ENCODE assay signal across 9 cellular contexts in genomic region chrX:13223868-13224555, GRCh38.
DNase-seq lines count a peak whose midpoint lies in the region; ATAC-seq, FAIRE-seq and TF ChIP-seq lines count a peak whose summit lies in the region.
"Had no signal": no experiment of that assay in that cellular context is flagged by ENCODE, and none has a peak within 500 bp of the region (broad histone marks: within the 10 kb centered on the region; RNA-seq: fewer than 3 reads in every experiment).

No MANE protein-coding gene starts in this region.

- peak; percentile 60 for ATAC-seq in sciatic nerve
- ATAC-seq in naive thymus-derived CD8-positive, alpha-beta T cell = no peak

- no peak overlapping the region for H3K4me3 Mint-ChIP-seq in naive thymus-derived CD8-positive, alpha-beta T cell
- H3K4me3 Mint-ChIP-seq in H9 (no peak overlapping the region), neural progenitor cell (no peak overlapping the region)

- H2AK5ac ChIP-seq in H9 (ENCODE audit: insufficient read length, low read length) = no peak overlapping the region

- TF ChIP-seq CTCF in H9 (conservative IDR thresholded peaks at IDR 0.05) (no peak), neural progenitor cell (IDR thresholded peaks at IDR 0.05) (no peak)

- no peak overlapping the region for H2BK120ac ChIP-seq in H9 (ENCODE audit: low read depth, low read length, poor library complexity, severe bottlenecking)

- no peak overlapping the region for H2BK12ac ChIP-seq in H9 (ENCODE audit: insufficient read length, low read depth, low read length)

- FAIRE-seq in RCC 7860 (lab: Jason Lieb, UNC) = peak; percentile 95

- H3K4me1 Mint-ChIP-seq in naive thymus-derived CD8-positive, alpha-beta T cell = peaks cover 0 to 1% (median 0%) of the 10 kb centered on the region in 4 donors
- H3K4me1 Mint-ChIP-seq in H9 (peaks cover 30 to 33% of the 10 kb centered on the region in 2 experiments), neural progenitor cell (peaks cover 12% of the 10 kb centered on the region)

- no peaks in the 10 kb centered on the region for H3K36me3 Mint-ChIP-seq in naive thymus-derived CD8-positive, alpha-beta T cell
- H3K36me3 Mint-ChIP-seq in H9 (ENCODE audit: insufficient read depth in 1 of 3, low read depth in 3 of 3) (peaks cover 0 to 3% (median 0%) of the 10 kb centered on the region in 3 experiments; a peak in 4 of 7 replicates), neural progenitor cell (no peaks in the 10 kb centered on the region)

- no peak overlapping the region for H3K14ac ChIP-seq in H9 (ENCODE audit: insufficient read depth, low read length)

- H3K9ac ChIP-seq in H9 (ENCODE audit: extremely low read depth, insufficient read length, low read length) = no peak overlapping the region
- H3K9ac ChIP-seq in neural progenitor cell = no peak overlapping the region
- H3K9ac ChIP-seq: KMS-11 had no signal

- no peak overlapping the region for H4K5ac ChIP-seq in H9 (ENCODE audit: insufficient read length, low read depth, low read length)

- H3K23me2 ChIP-seq in H9 (ENCODE audit: insufficient read length, low read depth, low read length, poor library complexity, severe bottlenecking) = no peaks in the 10 kb centered on the region

- peak; percentile 49 for DNase-seq in HK-2 (ENCODE audit: unreplicated experiment)
- peak; percentile 89 for DNase-seq in RCC 7860 (ENCODE audit: low spot score)
- DNase-seq in fibroblast of the conjunctiva (ENCODE audit: low read depth) = peak; percentile 60
- DNase-seq in sciatic nerve (ENCODE audit: low spot score) = no peak
- DNase-seq in naive thymus-derived CD8-positive, alpha-beta T cell = no peak
- no peak for DNase-seq in H9
- DNase-seq in activated CD4-positive, alpha-beta T cell treated with anti-CD3 and anti-CD28 coated beads for 4 hours = no peak
- DNase-seq in neural progenitor cell (ENCODE audit: low spot score) = no peak

- no peak overlapping the region for H4K8ac ChIP-seq in H9 (replicated peaks; ENCODE audit: insufficient read length, low read depth, low read length)

- no peaks in the 10 kb centered on the region for H3F3A ChIP-seq in neural progenitor cell (ENCODE audit: low read depth)

- no peak overlapping the region for H3K23ac ChIP-seq in H9 (ENCODE audit: insufficient read length, low read depth, low read length)

- H3K4me1 ChIP-seq in H9 (ENCODE audit: insufficient read depth, low read length) (peaks cover 6% of the 10 kb centered on the region; the same call in 1 of the 2 replicates), neural progenitor cell (peaks cover 16% of the 10 kb centered on the region)

- H3K27ac Mint-ChIP-seq in naive thymus-derived CD8-positive, alpha-beta T cell = no peak overlapping the region
- no peak overlapping the region for H3K27ac Mint-ChIP-seq in H9
- H3K27ac Mint-ChIP-seq in neural progenitor cell = no peak overlapping the region

- H2BK5ac ChIP-seq in H9 (ENCODE audit: insufficient read length, low read length) = no peak overlapping the region

- intact Hi-C loops in sciatic nerve (cut with DNase I) = no loop called here

- no peak overlapping the region for H3K4me2 ChIP-seq in H9 (ENCODE audit: insufficient read depth, insufficient read length, low read length)
- H3K4me2 ChIP-seq in neural progenitor cell = no peak overlapping the region
- H3K4me2 ChIP-seq: KMS-11 had no signal

- no peaks in the 10 kb centered on the region for H3K36me3 ChIP-seq in neural progenitor cell

- H3K4ac ChIP-seq in H9 (ENCODE audit: low read depth, low read length) = no peak overlapping the region

- H3K27me3 Mint-ChIP-seq in naive thymus-derived CD8-positive, alpha-beta T cell = no peaks in the 10 kb centered on the region
- H3K27me3 Mint-ChIP-seq in H9 (ENCODE audit: low read depth) (no peaks in the 10 kb centered on the region), neural progenitor cell (ENCODE audit: insufficient read depth, low read depth) (no peaks in the 10 kb centered on the region)

- POLR2A ChIA-PET in naive thymus-derived CD8-positive, alpha-beta T cell (lab: Charles Lee) = no interaction called here

- no peak overlapping the region for H2BK15ac ChIP-seq in H9 (ENCODE audit: low read depth, low read length)

- H3K18ac ChIP-seq in H9 (ENCODE audit: insufficient read length, low read depth, low read length) = no peak overlapping the region

- peaks cover 2% of the 10 kb centered on the region for H3K9me3 ChIP-seq in H9 (ENCODE audit: control insufficient read depth, low read depth, low read length)
- H3K9me3 ChIP-seq in neural progenitor cell (ENCODE audit: low read depth) = no peaks in the 10 kb centered on the region

- H3K4me3 ChIP-seq in neural progenitor cell = no peak overlapping the region

- H3K56ac ChIP-seq in H9 (ENCODE audit: insufficient read length, low read depth, low read length) = no peak overlapping the region

- H3K27ac ChIP-seq in H9 (ENCODE audit: insufficient read length, low read depth, low read length) = no peak overlapping the region
- no peak overlapping the region for H3K27ac ChIP-seq in neural progenitor cell
- H3K27ac ChIP-seq: KMS-11 had no signal

- H2AFZ ChIP-seq in H9 (ENCODE audit: low read length) (no peak overlapping the region), neural progenitor cell (replicated peaks) (no peak overlapping the region)

- H3K79me2 ChIP-seq in H9 (ENCODE audit: insufficient read depth, low read length) (no peaks in the 10 kb centered on the region), neural progenitor cell (ENCODE audit: low read depth) (no peaks in the 10 kb centered on the region)

- no peaks in the 10 kb centered on the region for H3K79me1 ChIP-seq in H9 (ENCODE audit: insufficient read depth, low read depth, low read length, poor library complexity, severe bottlenecking)

- H4K20me1 ChIP-seq in H9 (ENCODE audit: control insufficient read depth, insufficient read depth, insufficient read length) = no peaks in the 10 kb centered on the region
- H4K20me1 ChIP-seq in neural progenitor cell (ENCODE audit: low read depth) = no peaks in the 10 kb centered on the region

- H4K91ac ChIP-seq in H9 (ENCODE audit: insufficient read length, low read depth, low read length) = no peak overlapping the region

- H3K9me3 Mint-ChIP-seq in naive thymus-derived CD8-positive, alpha-beta T cell = peaks cover 0 to 4% (median 0%) of the 10 kb centered on the region in 9 donors
- peaks cover 63 to 70% of the 10 kb centered on the region in 2 experiments for H3K9me3 Mint-ChIP-seq in H9
- peaks cover 4% of the 10 kb centered on the region for H3K9me3 Mint-ChIP-seq in neural progenitor cell

- WGBS in H9 (ENCODE audit: extremely low coverage, insufficient read length, low lambda C conversion rate) = no CpG with 5 or more reads among the region's 2 CpGs

- H3T11ph ChIP-seq in H9 (ENCODE audit: low read length) = no peak overlapping the region

- H3K27me3 ChIP-seq in H9 (ENCODE audit: insufficient read depth, low read length) = no peaks in the 10 kb centered on the region
- H3K27me3 ChIP-seq in neural progenitor cell = no peaks in the 10 kb centered on the region

- no peak overlapping the region for H2BK20ac ChIP-seq in H9 (ENCODE audit: low read depth, low read length, poor library complexity, severe bottlenecking)

Comparison
In these comparisons a context has a peak if more than half of its experiments do, and no peak if none do; other contexts are left out.
1. DNase-seq: peak in HK-2 (single experiment), RCC 7860 (single experiment) and fibroblast of the conjunctiva (single experiment); none in sciatic nerve (single experiment), naive thymus-derived CD8-positive, alpha-beta T cell (0 of 10), H9 (single experiment), activated CD4-positive, alpha-beta T cell treated with anti-CD3 and anti-CD28 coated beads for 4 hours (0 of 2) and neural progenitor cell (single experiment).